In the genomic region with DNA sequence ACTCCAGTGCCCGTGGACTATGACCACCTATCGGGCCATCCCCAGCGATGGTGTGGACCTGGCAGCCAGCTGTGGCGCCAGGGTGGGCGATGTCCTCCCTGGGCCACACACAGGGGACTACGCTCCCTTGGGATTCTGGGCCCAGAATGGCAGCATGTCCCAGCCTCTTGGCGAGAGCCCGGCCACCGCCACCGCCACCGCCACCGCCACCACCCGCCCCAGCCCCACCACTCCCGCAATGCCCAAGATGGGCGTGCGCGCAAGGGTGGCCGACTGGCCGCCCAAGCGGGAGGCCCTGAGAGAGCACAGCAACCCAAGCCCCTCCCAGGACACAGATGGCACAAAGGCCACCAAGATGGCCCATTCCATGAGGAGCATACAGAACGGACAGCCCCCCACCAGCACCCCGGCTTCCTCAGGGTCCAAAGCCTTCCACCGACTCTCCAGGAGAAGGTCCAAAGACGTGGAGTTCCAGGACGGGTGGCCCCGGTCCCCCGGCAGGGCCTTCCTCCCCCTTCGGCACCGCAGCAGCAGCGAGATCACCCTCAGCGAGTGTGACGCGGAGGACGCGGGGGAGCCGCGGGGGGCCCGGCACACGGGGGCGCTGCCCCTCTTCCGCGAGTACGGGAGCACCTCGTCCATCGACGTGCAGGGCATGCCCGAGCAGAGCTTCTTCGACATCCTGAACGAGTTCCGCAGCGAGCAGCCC, we compare ENCODE assay signal across 23 cellular contexts.
DNase-seq lines count a peak whose midpoint lies in the region; ATAC-seq, FAIRE-seq and TF ChIP-seq lines count a peak whose summit lies in the region.
"Had no signal": no experiment of that assay in that cellular context is flagged by ENCODE, and none has a peak within 500 bp of the region (broad histone marks: within the 10 kb centered on the region; RNA-seq: fewer than 3 reads in every experiment).

No MANE protein-coding gene starts in this region.

- H3K9ac ChIP-seq in BLaER1 (no peak overlapping the region), astrocyte (ENCODE audit: low read length) (no peak overlapping the region)
- H3K9ac ChIP-seq: SK-N-SH had no signal

- H3K4me2 ChIP-seq in BLaER1, result no peak overlapping the region
- no peak overlapping the region for H3K4me2 ChIP-seq in astrocyte (ENCODE audit: low read length)
- H3K4me2 ChIP-seq: GM23338, SK-N-SH had no signal

- H3K4me1 Mint-ChIP-seq in astrocyte (ENCODE audit: low read depth, unreplicated experiment), result peaks cover 13% of the 10 kb centered on the region
- H3K4me1 Mint-ChIP-seq in stimulated activated memory B cell treated with anti-CD40 and anti-IgM and Interleukin-4, amounts not matched to agents 10 μg/mL and 1 μg/mL and 100 μg/mL, for 72 hours, result peaks cover 36% of the 10 kb centered on the region

- no peak for TF ChIP-seq CTCF in GM20000 (IDR thresholded peaks at IDR 0.05; ENCODE audit: extremely low read depth, missing control alignments)
- TF ChIP-seq CTCF in astrocyte (IDR thresholded peaks at IDR 0.05; ENCODE audit: insufficient read depth, low read depth, low read length), result no peak
- TF ChIP-seq CTCF in adrenal gland (IDR thresholded peaks at IDR 0.05), result no peak

- H3K27me3 Mint-ChIP-seq in astrocyte (ENCODE audit: low read depth, unreplicated experiment), result no peaks in the 10 kb centered on the region
- H3K27me3 Mint-ChIP-seq in stimulated activated memory B cell treated with anti-CD40 and anti-IgM and Interleukin-4, amounts not matched to agents 10 μg/mL and 1 μg/mL and 100 μg/mL, for 72 hours, result no peaks in the 10 kb centered on the region
- H3K27me3 Mint-ChIP-seq: CD4-positive, alpha-beta memory T cell had no signal

- peaks cover 7% of the 10 kb centered on the region for H3K36me3 Mint-ChIP-seq in astrocyte (ENCODE audit: low read depth, unreplicated experiment)
- H3K36me3 Mint-ChIP-seq in stimulated activated memory B cell treated with anti-CD40 and anti-IgM and Interleukin-4, amounts not matched to agents 10 μg/mL and 1 μg/mL and 100 μg/mL, for 72 hours, result peaks cover 55% of the 10 kb centered on the region

- DNase-seq in GM20000 (ENCODE audit: low spot score), result peak; percentile 41
- no peak for DNase-seq in astrocyte (ENCODE audit: low read depth)
- DNase-seq in adrenal gland, result no peak
- DNase-seq in COLO829 (ENCODE audit: low spot score), result no peak
- DNase-seq: CD4-positive, alpha-beta memory T cell; DMS53; GDM1; HCEC 1CT; Karpas-422; MV-4-11; NCI-H1105 treated with DMSO at 0.1 percent for 48 hours; NCI-H1694; NCI-H2081; NCI-H2171; NCI-H524 treated with DMSO at 0.1 percent for 48 hours; NCI-H82; SIG-M5; SK-N-SH had no signal

- no peaks in the 10 kb centered on the region for H3K9me3 Mint-ChIP-seq in astrocyte (ENCODE audit: unreplicated experiment)
- no peaks in the 10 kb centered on the region for H3K9me3 Mint-ChIP-seq in stimulated activated memory B cell treated with anti-CD40 and anti-IgM and Interleukin-4, amounts not matched to agents 10 μg/mL and 1 μg/mL and 100 μg/mL, for 72 hours
- H3K9me3 Mint-ChIP-seq: GM23338 had no signal

- FAIRE-seq in astrocyte (lab: Jason Lieb, UNC), result no peak

- H3K4me3 ChIP-seq in BLaER1 (no peak overlapping the region), astrocyte (ENCODE audit: insufficient read depth, low read depth, low read length) (no peak overlapping the region), adrenal gland (no peak overlapping the region)
- H3K4me3 ChIP-seq: GM23338 had no signal

- H3K9me3 ChIP-seq in BLaER1, result no peaks in the 10 kb centered on the region
- H3K9me3 ChIP-seq in astrocyte (ENCODE audit: insufficient read depth, low read depth, low read length), result no peaks in the 10 kb centered on the region
- no peaks in the 10 kb centered on the region for H3K9me3 ChIP-seq in adrenal gland (replicated peaks in 1 of 3)
- H3K9me3 ChIP-seq: SK-N-SH had no signal

- H2AFZ ChIP-seq in astrocyte (ENCODE audit: low read depth, low read length), result no peak overlapping the region
- H2AFZ ChIP-seq: GM23338 had no signal

- no peak for TF ChIP-seq POLR2A in adrenal gland (IDR thresholded peaks at IDR 0.05)

- H3K27me3 ChIP-seq in BLaER1 (no peaks in the 10 kb centered on the region), astrocyte (ENCODE audit: insufficient read depth, low read length) (no peaks in the 10 kb centered on the region), adrenal gland (no peaks in the 10 kb centered on the region)

- H3K79me2 ChIP-seq in astrocyte (ENCODE audit: insufficient read depth, low read length), result no peaks in the 10 kb centered on the region

- H3K4me3 Mint-ChIP-seq in astrocyte (ENCODE audit: unreplicated experiment), result no peak overlapping the region
- no peak overlapping the region for H3K4me3 Mint-ChIP-seq in stimulated activated memory B cell treated with anti-CD40 and anti-IgM and Interleukin-4, amounts not matched to agents 10 μg/mL and 1 μg/mL and 100 μg/mL, for 72 hours
- H3K4me3 Mint-ChIP-seq: CD4-positive, alpha-beta memory T cell; GM23338 had no signal

- ATAC-seq in stimulated activated memory B cell treated with anti-CD40 and anti-IgM and Interleukin-4, amounts not matched to agents 10 μg/mL and 1 μg/mL and 100 μg/mL, for 72 hours, result no peak
- no peak for ATAC-seq in HG03280 (IDR thresholded peaks at IDR 0.05; ENCODE audit: unreplicated experiment)
- ATAC-seq: GM23338, Panc1 had no signal

- WGBS in adrenal gland, 4 donors, result 97 to 100% (median 98%) methylated on average over 18 to 51 of the region's 51 CpGs

- peaks cover 51% of the 10 kb centered on the region for H3K4me1 ChIP-seq in BLaER1
- peaks cover 21% of the 10 kb centered on the region for H3K4me1 ChIP-seq in astrocyte (ENCODE audit: insufficient read depth, low read length)
- H3K4me1 ChIP-seq in adrenal gland (replicated peaks in 1 of 2), result no peaks in the 10 kb centered on the region

- intact Hi-C loops in adrenal gland (cut with DNase I), result no loop called here

- H4K20me1 ChIP-seq in BLaER1 (no peaks in the 10 kb centered on the region), astrocyte (ENCODE audit: insufficient read depth, low read length) (peaks cover 3% of the 10 kb centered on the region)

- H3K36me3 ChIP-seq in BLaER1, result peaks cover 39% of the 10 kb centered on the region
- peaks cover 2% of the 10 kb centered on the region for H3K36me3 ChIP-seq in astrocyte (ENCODE audit: insufficient read depth, low read length)
- H3K36me3 ChIP-seq in adrenal gland (replicated peaks in 1 of 2), result peaks cover 0 to 7% of the 10 kb centered on the region in 2 donors

- H3K27ac ChIP-seq in BLaER1 (0 out of 2 replicates have a peak overlapping the region, but pooled peaks have one; percentile 13), astrocyte (ENCODE audit: low read depth, low read length) (peak overlapping the region; percentile 50), adrenal gland (no peak overlapping the region)

- no peak overlapping the region for H3K27ac Mint-ChIP-seq in astrocyte (ENCODE audit: unreplicated experiment)
- peak overlapping the region; percentile 87 for H3K27ac Mint-ChIP-seq in stimulated activated memory B cell treated with anti-CD40 and anti-IgM and Interleukin-4, amounts not matched to agents 10 μg/mL and 1 μg/mL and 100 μg/mL, for 72 hours
- H3K27ac Mint-ChIP-seq: GM23338 had no signal

Comparison
In these comparisons a context has a peak if more than half of its experiments do, and no peak if none do; other contexts are left out.
1. H3K27ac ChIP-seq: peak in BLaER1 (single experiment) and astrocyte (single experiment); none in adrenal gland (0 of 5).